In genomic region chr1:157367091-157367739, GRCh38 we compare ENCODE assay signal across 1 cellular context.
TF ChIP-seq lines count a peak whose summit lies in the region.

No MANE protein-coding gene starts in this region.

TF ChIP-seq in K562, 482 proteins besides CTCF, POLR2A, EP300 and RAD21 (continued from another document and continues in another):
- TF ChIP-seq MGA (IDR thresholded peaks at IDR 0.05) (peak; percentile 53), SIX5 (IDR thresholded peaks at IDR 0.05; ENCODE audit: borderline replicate concordance in 1 of 2, insufficient read depth in 1 of 2, low read depth in 1 of 2, low read length in 2 of 2) (no peak), ZNF699 (CRISPR knock-in tag; IDR thresholded peaks at IDR 0.05; ENCODE audit: insufficient replicate concordance) (no peak), ADNP (tag; IDR thresholded peaks at IDR 0.05) (no peak), PBX2 (CRISPR knock-in tag; IDR thresholded peaks at IDR 0.05; ENCODE audit: low read depth) (no peak), PBX2 (tag; conservative IDR thresholded peaks at IDR 0.05; ENCODE audit: low read depth) (peak; percentile 76), ZBED1 (IDR thresholded peaks at IDR 0.05) (no peak), ZNF175 (CRISPR knock-in tag; IDR thresholded peaks at IDR 0.05; ENCODE audit: low read depth) (peak; percentile 29; the same call in 1 of the 2 replicates), ZEB2 (IDR thresholded peaks at IDR 0.05) (no peak), IRF2 (CRISPR knock-in tag; IDR thresholded peaks at IDR 0.05) (no peak), BRF1 (IDR thresholded peaks at IDR 0.05; ENCODE audit: borderline replicate concordance, extremely low read depth, insufficient read length) (no peak), ZNF592 (IDR thresholded peaks at IDR 0.05) (peak; percentile 79), NEUROD1 (IDR thresholded peaks at IDR 0.05; ENCODE audit: borderline replicate concordance, low read depth, low read length, partially characterized antibody) (no peak), SNIP1 (IDR thresholded peaks at IDR 0.05; ENCODE audit: low read depth) (no peak), TCF7L2 (IDR thresholded peaks at IDR 0.05; ENCODE audit: low read depth, low read length) (no peak), ELK1 (CRISPR knock-in tag; IDR thresholded peaks at IDR 0.05) (no peak), ZC3H11A (IDR thresholded peaks at IDR 0.05; ENCODE audit: low read depth, low read length) (no peak), TBP (optimal IDR thresholded peaks at IDR 0.05; ENCODE audit: low read depth, low read length) (peak; percentile 11), FOXM1 (IDR thresholded peaks at IDR 0.05; ENCODE audit: low read depth) (no peak), FOXM1 (CRISPR knock-in tag; IDR thresholded peaks at IDR 0.05; ENCODE audit: low read depth) (no peak), ZBTB1 (CRISPR knock-in tag; IDR thresholded peaks at IDR 0.05; ENCODE audit: borderline replicate concordance, low read depth) (no peak), NFXL1 (CRISPR knock-in tag; IDR thresholded peaks at IDR 0.05) (no peak), ZNF263 (CRISPR knock-in tag; IDR thresholded peaks at IDR 0.05; ENCODE audit: borderline replicate concordance) (0 out of 2 replicates have a peak, but pooled peaks have one; percentile 32), HMBOX1 (IDR thresholded peaks at IDR 0.05) (peak; percentile 67; the same call in 1 of the 2 replicates), HDGF (IDR thresholded peaks at IDR 0.05) (no peak), ZNF124 (CRISPR knock-in tag; IDR thresholded peaks at IDR 0.05) (no peak), ATF6 (CRISPR knock-in tag; IDR thresholded peaks at IDR 0.05) (no peak), ZNF551 (CRISPR knock-in tag; IDR thresholded peaks at IDR 0.05) (no peak), IRF1 (CRISPR knock-in tag; IDR thresholded peaks at IDR 0.05; ENCODE audit: borderline replicate concordance) (no peak), MYC (IDR thresholded peaks at IDR 0.05; ENCODE audit: low read depth, low read length) (no peak), MYC (CRISPR knock-in tag; IDR thresholded peaks at IDR 0.05; ENCODE audit: borderline replicate concordance, low read depth) (peak; percentile 16; the same call in 1 of the 2 replicates), ZNF444 (CRISPR knock-in tag; IDR thresholded peaks at IDR 0.05) (no peak), SMAD3 (CRISPR knock-in tag; conservative IDR thresholded peaks at IDR 0.05) (no peak), CHD4 (IDR thresholded peaks at IDR 0.05; ENCODE audit: insufficient read depth, insufficient replicate concordance, low read depth, low read length, poor library complexity, severe bottlenecking) (no peak)
